Comparison of ENCODE assay signal across 10 cellular contexts in the genomic region with DNA sequence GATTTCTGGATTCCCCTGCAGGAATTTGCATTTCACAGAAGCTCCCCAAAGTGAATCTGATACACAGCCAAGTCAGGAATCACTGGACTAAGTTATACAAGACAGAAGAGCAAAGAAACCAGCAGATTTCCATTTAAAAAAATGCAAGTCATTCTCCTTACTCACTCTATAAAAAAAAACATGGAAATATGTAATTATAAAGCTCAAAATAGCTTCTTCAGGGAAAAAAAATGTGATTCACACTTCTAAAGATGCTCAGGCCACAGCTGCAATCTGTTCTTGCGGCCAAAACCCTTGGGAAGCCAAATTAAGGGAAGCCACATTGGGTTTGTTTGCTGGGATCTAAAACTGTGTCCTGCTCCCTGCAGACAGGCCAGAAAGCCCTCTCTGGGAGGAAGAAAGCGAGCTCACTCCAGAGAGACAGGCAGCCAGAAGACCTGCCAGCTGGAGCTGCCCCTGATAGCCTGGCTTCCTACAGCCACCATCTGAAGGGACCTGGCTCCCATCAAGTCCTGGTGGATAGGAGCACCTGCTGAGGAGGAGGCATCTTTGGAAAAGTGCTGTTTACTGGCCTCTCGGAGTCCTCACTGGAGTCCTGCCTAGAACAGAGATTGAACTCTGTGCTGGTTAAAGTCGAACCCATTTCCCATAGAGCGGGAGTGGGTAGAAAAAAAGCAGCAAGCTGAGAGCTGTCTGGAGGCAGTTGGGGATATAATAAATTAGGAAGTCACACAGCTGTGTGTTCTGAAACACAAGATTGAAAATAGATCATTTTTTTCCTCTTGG.
DNase-seq lines count a peak whose midpoint lies in the region; ATAC-seq lines count a peak whose summit lies in the region.
"Had no signal": no experiment of that assay in that cellular context is flagged by ENCODE, and none has a peak within 500 bp of the region (broad histone marks: within the 10 kb centered on the region; RNA-seq: fewer than 3 reads in every experiment).

No MANE protein-coding gene starts in this region.

- DNase-seq in GM23248 (peak; percentile 37), cerebellar cortex (ENCODE audit: low spot score) (peak; percentile 87), right cardiac atrium (peak in 1 of 3 donors; percentile 63), NCI-H2107 (lab: John Stamatoyannopoulos, UW) (no peak), NCI-H524 (lab: John Stamatoyannopoulos, UW) (no peak)
- DNase-seq: NCI-H1694, retina had no signal

- WGBS in GM23248 (ENCODE audit: low coverage in 1 of 2, low lambda C conversion rate in 2 of 2, missing lambda C conversion rate in 2 of 2), 2 experiments = 5 to 6% methylated on average over 5 of the region's 5 CpGs
- WGBS in right cardiac atrium = 60% methylated on average over 5 of the region's 5 CpGs

- H3K27me3 ChIP-seq in GM23248 (replicated peaks; ENCODE audit: insufficient read depth) (no peaks in the 10 kb centered on the region), right cardiac atrium (ENCODE audit: control insufficient read depth, insufficient read depth) (no peaks in the 10 kb centered on the region), stomach smooth muscle (ENCODE audit: control insufficient read depth in 1 of 2, insufficient read depth in 2 of 2, low read length in 2 of 2) (no peaks in the 10 kb centered on the region)

- in situ Hi-C loops in GM23248 (cut with MboI) = no loop called here

- no peak overlapping the region for H2AFZ ChIP-seq in GM23248

- no peaks in the 10 kb centered on the region for H3K9me2 ChIP-seq in GM23248 (ENCODE audit: insufficient read depth)

- H3K9ac ChIP-seq in GM23248 (no peak overlapping the region), stomach smooth muscle (ENCODE audit: low read length in 2 of 2) (no peak overlapping the region)

- H3K79me2 ChIP-seq in GM23248 (ENCODE audit: insufficient read depth) = no peaks in the 10 kb centered on the region

- no peaks in the 10 kb centered on the region for H3K4me1 ChIP-seq in GM23248 (ENCODE audit: insufficient read depth)
- H3K4me1 ChIP-seq in right cardiac atrium (ENCODE audit: control insufficient read depth, insufficient read depth, low read length) = no peaks in the 10 kb centered on the region
- H3K4me1 ChIP-seq in stomach smooth muscle (ENCODE audit: control insufficient read depth, insufficient read depth, low read length) = peaks cover 11% of the 10 kb centered on the region

- no peak overlapping the region for H3K4me3 ChIP-seq in GM23248
- no peak overlapping the region for H3K4me3 ChIP-seq in right cardiac atrium (ENCODE audit: low read length)
- peak overlapping the region in 1 of 2 donors; percentile 8 for H3K4me3 ChIP-seq in stomach smooth muscle (ENCODE audit: low read length in 2 of 2)

- H3K9me3 ChIP-seq in GM23248 (ENCODE audit: low read depth) (no peaks in the 10 kb centered on the region), right cardiac atrium (ENCODE audit: control insufficient read depth, low read length) (no peaks in the 10 kb centered on the region), stomach smooth muscle (ENCODE audit: control insufficient read depth in 2 of 2, low read length in 2 of 2) (no peaks in the 10 kb centered on the region)

- H3K4me2 ChIP-seq in GM23248 (ENCODE audit: unreplicated experiment) = no peak overlapping the region

- H3F3A ChIP-seq in GM23248 (ENCODE audit: insufficient read depth) = no peaks in the 10 kb centered on the region

- no peak overlapping the region for H3K27ac ChIP-seq in GM23248
- H3K27ac ChIP-seq in right cardiac atrium (ENCODE audit: low read length) = peak overlapping the region; percentile 36
- H3K27ac ChIP-seq in stomach smooth muscle (ENCODE audit: low read length) = peak overlapping the region; percentile 32

- H3K36me3 ChIP-seq in GM23248 (ENCODE audit: low read depth) (no peaks in the 10 kb centered on the region), stomach smooth muscle (ENCODE audit: control insufficient read depth in 2 of 2, insufficient read depth in 2 of 2, low read length in 2 of 2) (no peaks in the 10 kb centered on the region)

- ATAC-seq in right cardiac atrium = peak; percentile 36 to 52
- no peak for ATAC-seq in HG02588 (IDR thresholded peaks at IDR 0.05; ENCODE audit: unreplicated experiment)
- ATAC-seq in HG02798 (IDR thresholded peaks at IDR 0.05; ENCODE audit: poor library complexity, unreplicated experiment) = no peak

- no peaks in the 10 kb centered on the region for H4K20me1 ChIP-seq in GM23248 (ENCODE audit: insufficient read depth)

- intact Hi-C loops in right cardiac atrium (cut with DNase I) = no loop called here

Comparison
In these comparisons a context has a peak if more than half of its experiments do, and no peak if none do; other contexts are left out.
1. DNase-seq: peak in GM23248 (single experiment) and cerebellar cortex (single experiment); none in NCI-H2107 (single experiment) and NCI-H524 (0 of 2).
2. ATAC-seq: peak in right cardiac atrium (2 of 2); none in HG02588 (single experiment) and HG02798 (single experiment).